ENCODE assay signal across 19 cellular contexts in genomic region chr3:129614435-129614834, GRCh38. TPM values are rescaled to one million over a fixed set of nuclear protein-coding genes. Genes with fewer than 3 reads are reported as not detected.
A peak's percentile ranks its signal among the peaks of the same experiment; 100 is the strongest.
DNase-seq lines count a peak whose midpoint lies in the region; ATAC-seq, FAIRE-seq and TF ChIP-seq lines count a peak whose summit lies in the region.
"Had no signal": no experiment of that assay in that cellular context is flagged by ENCODE, and none has a peak within 500 bp of the region (broad histone marks: within the 10 kb centered on the region; RNA-seq: fewer than 3 reads in every experiment).

No MANE protein-coding gene starts in this region.

- FAIRE-seq in H1 (lab: Jason Lieb, UNC) = no peak

- no peak overlapping the region for H2BK5ac ChIP-seq in H1 (ENCODE audit: low read depth, low read length)

- no peak overlapping the region for H2AK5ac ChIP-seq in H1 (ENCODE audit: low read depth, low read length)

- in situ Hi-C loops in gastrocnemius medialis (cut with MboI; ENCODE audit: low sequenced_read_pairs in 4 of 4) = loop anchor here in 1 of 4 donors (10.0 kb wide), 1 partner anchor 120 kb away; no protein-coding TSS in a partner anchor

- H3K4me1 ChIP-seq in H1 (replicated peaks in 1 of 4; ENCODE audit: control insufficient read depth in 3 of 4, insufficient read depth in 4 of 4, low read length in 3 of 4) (peaks cover 0 to 17% (median 8%) of the 10 kb centered on the region in 4 experiments; a peak in 5 of 7 replicates), left lung (peaks cover 34 to 81% of the 10 kb centered on the region in 2 donors), gastrocnemius medialis (peaks cover 11 to 28% of the 10 kb centered on the region in 2 donors), vagina (peaks cover 47% of the 10 kb centered on the region)

- POLR2A ChIA-PET in H1 (lab: Charles Lee; ENCODE audit: partially characterized antibody) = interaction anchor here (1.6 kb wide), 1 partner anchor 23 kb away, joined by 3 read pairs; no protein-coding TSS in a partner anchor

- no peak overlapping the region for H3K4me2 ChIP-seq in H1 (ENCODE audit: insufficient read depth in 1 of 2, low read depth in 2 of 2, low read length in 2 of 2)
- H3K4me2 ChIP-seq: GM23338, neural progenitor cell had no signal

- H3K27me3 ChIP-seq in H1 (replicated peaks in 1 of 4; ENCODE audit: control insufficient read depth in 3 of 4, extremely low read depth in 1 of 4, insufficient read depth in 3 of 4, low read length in 3 of 4) (no peaks in the 10 kb centered on the region), left lung (no peaks in the 10 kb centered on the region), gastrocnemius medialis (no peaks in the 10 kb centered on the region), vagina (no peaks in the 10 kb centered on the region)
- H3K27me3 ChIP-seq: body of pancreas, neural progenitor cell had no signal

- DNase-seq in H1 (ENCODE audit: low read depth in 1 of 2, low spot score in 2 of 2) (no peak), left lung (peak; percentile 34 to 61), gastrocnemius medialis (no peak), vagina (ENCODE audit: extremely low spot score in 2 of 2) (no peak), activated gamma-delta T cell (lab: John Stamatoyannopoulos, UW) (no peak), NCI-H2029 treated with DMSO at 0.1 percent for 48 hours (lab: John Stamatoyannopoulos, UW) (no peak)
- DNase-seq: activated CD8-positive, alpha-beta T cell treated with anti-CD3 and anti-CD28 coated beads, Interleukin-2, amount 10 ng/mL, durations not matched to agents 7 days and 5 days; activated gamma-delta T cell treated with Interleukin-2 at 50 U/mL for 16 hours; activated naive CD8-positive, alpha-beta T cell treated with anti-CD3 and anti-CD28 coated beads, Interleukin-2, amount 50 U/mL, for 24 hours; effector CD4-positive, alpha-beta T cell; KG1; NCI-H1436 treated with DMSO at 0.1 percent for 48 hours; NCI-H524 treated with DMSO at 0.1 percent for 48 hours; stimulated activated CD4-positive, alpha-beta T cell treated with anti-CD3 and anti-CD28 coated beads, Interleukin-1b, Interleukin-23, amount 100 ng/mL, for 48 hours had no signal

- no peak overlapping the region for H2BK120ac ChIP-seq in H1 (replicated peaks; ENCODE audit: low read depth, low read length)

- TF ChIP-seq POLR2A in H1 (IDR thresholded peaks at IDR 0.05; ENCODE audit: control extremely low read depth in 1 of 2, low read depth in 2 of 2, low read length in 2 of 2) (no peak), gastrocnemius medialis (IDR thresholded peaks at IDR 0.05) (no peak), vagina (IDR thresholded peaks at IDR 0.05) (no peak)

- 96% methylated on average over 9 of the region's 9 CpGs; no CpG with 5 or more reads in 1 of the 2 experiments for WGBS in H1 (ENCODE audit: extremely low coverage in 1 of 2, insufficient coverage in 1 of 2, insufficient read length in 1 of 2, insufficient replicate concordance in 2 of 2, low coverage in 1 of 2, low lambda C conversion rate in 2 of 2, missing lambda C conversion rate in 1 of 2), 2 experiments

- no peak for ATAC-seq in left lung
- ATAC-seq in gastrocnemius medialis = no peak
- no peak for ATAC-seq in GM21423 (IDR thresholded peaks at IDR 0.05; ENCODE audit: unreplicated experiment)
- ATAC-seq: activated CD8-positive, alpha-beta T cell treated with anti-CD3 and anti-CD28 coated beads, Interleukin-2, amount 10 ng/mL, durations not matched to agents 7 days and 5 days; activated naive CD8-positive, alpha-beta T cell treated with anti-CD3 and anti-CD28 coated beads, Interleukin-2, amount 50 U/mL, for 24 hours; GM23338 had no signal

- H4K5ac ChIP-seq in H1 (ENCODE audit: insufficient read length, low read depth, low read length) = no peak overlapping the region

- intact Hi-C loops in left lung (cut with DNase I) = no loop called here
- intact Hi-C loops in gastrocnemius medialis (cut with DNase I; ENCODE audit: low total_unique reads) = no loop called here
- intact Hi-C loops in vagina (cut with DNase I) = loop anchor here (5.0 kb wide), 1 partner anchor 122 kb away; no protein-coding TSS in a partner anchor

- no peaks in the 10 kb centered on the region for H3K79me2 ChIP-seq in H1 (ENCODE audit: control insufficient read depth in 1 of 2, insufficient read depth in 2 of 2, low read length in 2 of 2)

- H2BK12ac ChIP-seq in H1 (ENCODE audit: low read depth, low read length) = no peak overlapping the region

- H4K8ac ChIP-seq in H1 (ENCODE audit: extremely low read depth, insufficient read depth, low read length) = no peak overlapping the region

- no peak overlapping the region for H3K27ac ChIP-seq in H1 (ENCODE audit: low read depth, low read length)
- peak overlapping the region; percentile 70 to 78 for H3K27ac ChIP-seq in left lung
- H3K27ac ChIP-seq in gastrocnemius medialis = peak overlapping the region in 3 of 4 donors; percentile 27 to 77 (median 76)
- H3K27ac ChIP-seq in vagina = peak overlapping the region; percentile 78
- H3K27ac ChIP-seq: body of pancreas, epithelial cell of prostate, neural progenitor cell had no signal

- no peak overlapping the region for H3K9ac ChIP-seq in H1 (replicated peaks in 1 of 4; ENCODE audit: extremely low read depth in 1 of 4, low read depth in 3 of 4, low read length in 3 of 4)
- H3K9ac ChIP-seq: neural progenitor cell had no signal

- no peak overlapping the region for H3K14ac ChIP-seq in H1 (ENCODE audit: insufficient read length)

- no peak overlapping the region for H4K91ac ChIP-seq in H1 (replicated peaks; ENCODE audit: insufficient read length, low read length)

- H3K9me3 ChIP-seq in H1 (ENCODE audit: insufficient read depth in 2 of 2, low read depth in 1 of 2, low read length in 1 of 2) (no peaks in the 10 kb centered on the region), left lung (no peaks in the 10 kb centered on the region), gastrocnemius medialis (no peaks in the 10 kb centered on the region), vagina (no peaks in the 10 kb centered on the region)
- H3K9me3 ChIP-seq: body of pancreas had no signal

- no peak overlapping the region for H2AFZ ChIP-seq in H1 (ENCODE audit: low read length)
- H2AFZ ChIP-seq: GM23338, neural progenitor cell had no signal

- H3K23ac ChIP-seq in H1 (ENCODE audit: insufficient read length) = no peak overlapping the region

- CTCF ChIA-PET in H1 (lab: Charles Lee; ENCODE audit: partially characterized antibody) = interaction anchor here (2.1 kb wide), 1 partner anchor 231 kb away, joined by 4 read pairs; no protein-coding TSS in a partner anchor

- H3K56ac ChIP-seq in H1 (replicated peaks; ENCODE audit: insufficient read length, low read depth, low read length) = no peak overlapping the region

- H3K4ac ChIP-seq in H1 (replicated peaks; ENCODE audit: insufficient read length, low read depth, low read length) = peak overlapping the region; percentile 7

- TF ChIP-seq RAD21 in H1 (IDR thresholded peaks at IDR 0.05 in 1 of 2, conservative IDR thresholded peaks at IDR 0.05 in 1 of 2; ENCODE audit: low read depth in 2 of 2, low read length in 2 of 2) = no peak

- H3K23me2 ChIP-seq in H1 (ENCODE audit: low read depth, low read length) = no peaks in the 10 kb centered on the region

- no peaks in the 10 kb centered on the region for H3K36me3 ChIP-seq in H1 (ENCODE audit: control insufficient read depth in 2 of 4, insufficient read depth in 4 of 4, low read length in 3 of 4)
- no peaks in the 10 kb centered on the region for H3K36me3 ChIP-seq in left lung
- no peaks in the 10 kb centered on the region for H3K36me3 ChIP-seq in gastrocnemius medialis
- no peaks in the 10 kb centered on the region for H3K36me3 ChIP-seq in vagina
- H3K36me3 ChIP-seq: neural progenitor cell had no signal

- H3K18ac ChIP-seq in H1 (ENCODE audit: extremely low read depth, low read length) = no peak overlapping the region

- no peaks in the 10 kb centered on the region for H3K79me1 ChIP-seq in H1 (ENCODE audit: low read depth, low read length)

- H3K4me3 ChIP-seq in H1 (ENCODE audit: extremely low read depth in 1 of 4, insufficient read depth in 2 of 4, low read depth in 3 of 4, low read length in 4 of 4) = no peak overlapping the region
- no peak overlapping the region for H3K4me3 ChIP-seq in left lung
- no peak overlapping the region for H3K4me3 ChIP-seq in gastrocnemius medialis
- no peak overlapping the region for H3K4me3 ChIP-seq in vagina
- H3K4me3 ChIP-seq: body of pancreas, GM23338, neural progenitor cell had no signal

- TF ChIP-seq CTCF in H1 (IDR thresholded peaks at IDR 0.05; ENCODE audit: control extremely low read depth in 1 of 3, insufficient read depth in 1 of 3, low read depth in 1 of 3, low read length in 3 of 3) (no peak), left lung (IDR thresholded peaks at IDR 0.05) (no peak), gastrocnemius medialis (IDR thresholded peaks at IDR 0.05 in 4 of 5, conservative IDR thresholded peaks at IDR 0.05 in 1 of 5) (no peak), vagina (IDR thresholded peaks at IDR 0.05) (no peak)

- no peak for TF ChIP-seq EP300 in H1 (IDR thresholded peaks at IDR 0.05; ENCODE audit: borderline replicate concordance in 1 of 2, low read depth in 2 of 2, low read length in 2 of 2)

- H4K20me1 ChIP-seq in H1 (replicated peaks in 1 of 2; ENCODE audit: control insufficient read depth in 1 of 2, insufficient read depth in 2 of 2, low read length in 2 of 2) = no peaks in the 10 kb centered on the region

- H2BK15ac ChIP-seq in H1 (ENCODE audit: low read length) = peak overlapping the region; percentile 12; the same call in 1 of the 2 replicates

- H2BK20ac ChIP-seq in H1 (ENCODE audit: low read length) = no peak overlapping the region

TF ChIP-seq in H1, 55 proteins besides CTCF, POLR2A, EP300 and RAD21 (continues in another document):
- TF ChIP-seq MAFK (IDR thresholded peaks at IDR 0.05; ENCODE audit: low read depth, low read length) (no peak), RXRA (IDR thresholded peaks at IDR 0.05; ENCODE audit: insufficient read depth, low read depth, low read length) (no peak), GTF2F1 (IDR thresholded peaks at IDR 0.05; ENCODE audit: borderline replicate concordance, low read depth, low read length) (no peak)
- TF ChIP-seq, protein P1, sequence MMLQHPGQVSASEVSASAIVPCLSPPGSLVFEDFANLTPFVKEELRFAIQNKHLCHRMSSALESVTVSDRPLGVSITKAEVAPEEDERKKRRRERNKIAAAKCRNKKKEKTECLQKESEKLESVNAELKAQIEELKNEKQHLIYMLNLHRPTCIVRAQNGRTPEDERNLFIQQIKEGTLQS (IDR thresholded peaks at IDR 0.05; ENCODE audit: insufficient read depth, low read depth, low read length) = no peak

RNA-seq across cellular contexts. Expression of gene PLXND1, which starts 8.0 kb away (rescaled TPM):
- 60.2 and 66.4 TPM in 2 replicates for total RNA-seq in H1 (2021; fragmentation: NEBNext Ultra II Directional; extraction: Animal tissue kit (Norgen Biotek cat#: 25700))
- 17.7 and 21.7 TPM in 2 replicates for polyA plus RNA-seq in H1 (2011; rRNA removed)
- polyA plus RNA-seq in H1 (2011; cell fraction: cytosol; rRNA removed) = 18.6 TPM
- 82.4 TPM for polyA plus RNA-seq in H1 (2011; cell fraction: nucleus; rRNA removed)
- 31.8 to 69.1 TPM (median 54.8 TPM) in 4 replicates for polyA plus RNA-seq in H1 (2012, experiment 1 of 2)
- 41.9 TPM for polyA plus RNA-seq in H1 (2012, experiment 2 of 2)
- polyA plus RNA-seq in H1 (2013, experiment 1 of 2) = 103 TPM
- polyA plus RNA-seq in H1 (2013, experiment 2 of 2) = 99.8 TPM
- polyA minus RNA-seq in H1 (2011; rRNA and poly(A)+ RNA removed) = 28.1 and 28.5 TPM in 2 replicates
- polyA minus RNA-seq in H1 (2011; cell fraction: cytosol; rRNA and poly(A)+ RNA removed) = 23.0 TPM
- polyA minus RNA-seq in H1 (2011; cell fraction: nucleus; rRNA and poly(A)+ RNA removed) = 22.9 TPM
- total RNA-seq in left lung (100 to 1,000 TPM; 198 to 259 TPM), gastrocnemius medialis (10 to 100 TPM; 15.7 to 70.9 (median 19.9) TPM), vagina (96.5 TPM)

Comparison
In these comparisons a context has a peak if more than half of its experiments do, and no peak if none do; other contexts are left out.
1. DNase-seq: peak in left lung (2 of 2); none in H1 (0 of 2), gastrocnemius medialis (0 of 2), vagina (0 of 2), activated gamma-delta T cell (single experiment) and NCI-H2029 treated with DMSO at 0.1 percent for 48 hours (single experiment).